11 cellular contexts compared by ENCODE assay signal in genomic region chr19:18434411-18435184, GRCh38. TPM values are rescaled to one million over a fixed set of nuclear protein-coding genes. Genes with fewer than 3 reads are reported as not detected.
DNase-seq lines count a peak whose midpoint lies in the region; ATAC-seq and TF ChIP-seq lines count a peak whose summit lies in the region.
"Had no signal": no experiment of that assay in that cellular context is flagged by ENCODE, and none has a peak within 500 bp of the region (broad histone marks: within the 10 kb centered on the region; RNA-seq: fewer than 3 reads in every experiment).

No MANE protein-coding gene starts in this region.

- ATAC-seq in activated naive CD4-positive, alpha-beta T cell treated with anti-CD3 and anti-CD28 coated beads, Interleukin-2, amount 50 U/mL, for 72 hours: no peak
- no peak for ATAC-seq in GM19324 (IDR thresholded peaks at IDR 0.05; ENCODE audit: low FRiP score, unreplicated experiment)

- DNase-seq in activated naive CD4-positive, alpha-beta T cell treated with anti-CD3 and anti-CD28 coated beads, Interleukin-2, amount 50 U/mL, for 72 hours (ENCODE audit: low spot score in 2 of 2): no peak
- DNase-seq in hepatocyte (ENCODE audit: low spot score) (no peak), testis (no peak), SK-N-DZ (ENCODE audit: low spot score) (no peak), HuH-7 (ENCODE audit: low spot score) (no peak)
- DNase-seq: GOT3; stimulated activated CD4-positive, alpha-beta T cell treated with anti-CD3 and anti-CD28 coated beads, Interleukin-4, amount 100 ng/mL, for 1 hour had no signal

- no peak overlapping the region for H3K27ac Mint-ChIP-seq in activated naive CD4-positive, alpha-beta T cell treated with anti-CD3 and anti-CD28 coated beads, Interleukin-2, amount 50 U/mL, for 24 hours
- no peak overlapping the region for H3K27ac Mint-ChIP-seq in activated naive CD4-positive, alpha-beta T cell treated with anti-CD3 and anti-CD28 coated beads, Interleukin-2, amount 50 U/mL, for 72 hours

- peaks cover 27% of the 10 kb centered on the region for H3K79me2 ChIP-seq in hepatocyte

- H3K4me3 ChIP-seq in hepatocyte: no peak overlapping the region
- no peak overlapping the region for H3K4me3 ChIP-seq in testis

- H3K4me1 ChIP-seq in hepatocyte (ENCODE audit: insufficient read depth) (peaks cover 60% of the 10 kb centered on the region), testis (peaks cover 39% of the 10 kb centered on the region)

- no peaks in the 10 kb centered on the region for H3K36me3 Mint-ChIP-seq in activated naive CD4-positive, alpha-beta T cell treated with anti-CD3 and anti-CD28 coated beads, Interleukin-2, amount 50 U/mL, for 24 hours
- no peaks in the 10 kb centered on the region for H3K36me3 Mint-ChIP-seq in activated naive CD4-positive, alpha-beta T cell treated with anti-CD3 and anti-CD28 coated beads, Interleukin-2, amount 50 U/mL, for 72 hours

- TF ChIP-seq CTCF in VCaP (conservative IDR thresholded peaks at IDR 0.05) (no peak), hepatocyte (IDR thresholded peaks at IDR 0.05; ENCODE audit: poor library complexity) (no peak), testis (IDR thresholded peaks at IDR 0.05) (no peak)

- no peak for TF ChIP-seq POLR2A in testis (IDR thresholded peaks at IDR 0.05)

- WGBS in hepatocyte (ENCODE audit: low lambda C conversion rate, missing lambda C conversion rate): 83% methylated on average over 18 of the region's 21 CpGs
- WGBS in testis, 2 donors: 62 to 77% methylated on average over 18 to 21 of the region's 21 CpGs

- peak overlapping the region; percentile 96 for H3K4me2 ChIP-seq in hepatocyte

- peaks cover 12% of the 10 kb centered on the region for H3K4me1 Mint-ChIP-seq in activated naive CD4-positive, alpha-beta T cell treated with anti-CD3 and anti-CD28 coated beads, Interleukin-2, amount 50 U/mL, for 24 hours

- H3K27me3 ChIP-seq in hepatocyte (no peaks in the 10 kb centered on the region), testis (no peaks in the 10 kb centered on the region)

- H3K9me3 Mint-ChIP-seq in activated naive CD4-positive, alpha-beta T cell treated with anti-CD3 and anti-CD28 coated beads, Interleukin-2, amount 50 U/mL, for 24 hours: no peaks in the 10 kb centered on the region
- no peaks in the 10 kb centered on the region for H3K9me3 Mint-ChIP-seq in activated naive CD4-positive, alpha-beta T cell treated with anti-CD3 and anti-CD28 coated beads, Interleukin-2, amount 50 U/mL, for 72 hours

- H3K9me2 ChIP-seq in hepatocyte (replicated peaks; ENCODE audit: insufficient read depth): no peaks in the 10 kb centered on the region

- H3K27me3 Mint-ChIP-seq in activated naive CD4-positive, alpha-beta T cell treated with anti-CD3 and anti-CD28 coated beads, Interleukin-2, amount 50 U/mL, for 24 hours: no peaks in the 10 kb centered on the region

- no peaks in the 10 kb centered on the region for H3K9me3 ChIP-seq in hepatocyte (ENCODE audit: low read depth)
- no peaks in the 10 kb centered on the region for H3K9me3 ChIP-seq in testis

- H2AFZ ChIP-seq in hepatocyte: no peak overlapping the region

- no peaks in the 10 kb centered on the region for H4K20me1 ChIP-seq in hepatocyte (ENCODE audit: insufficient read depth, poor library complexity, severe bottlenecking)

- H3K27ac ChIP-seq in VCaP (peak overlapping the region; percentile 89), hepatocyte (peak overlapping the region; percentile 85), testis (peak overlapping the region; percentile 47 to 82)

- peak overlapping the region; percentile 59 for H3K4me3 Mint-ChIP-seq in activated naive CD4-positive, alpha-beta T cell treated with anti-CD3 and anti-CD28 coated beads, Interleukin-2, amount 50 U/mL, for 24 hours

- H3K36me3 ChIP-seq in hepatocyte (replicated peaks; ENCODE audit: insufficient read depth, low read depth) (no peaks in the 10 kb centered on the region), testis (ENCODE audit: low read depth, missing control alignments) (no peaks in the 10 kb centered on the region)

- intact Hi-C loops in testis (cut with DNase I; ENCODE audit: low total_unique reads): no loop called here

RNA-seq across cellular contexts. Expression of gene ISYNA1, which starts 3.3 kb away (rescaled TPM):
- total RNA-seq in activated naive CD4-positive, alpha-beta T cell treated with anti-CD3 and anti-CD28 coated beads, Interleukin-2, amount 50 U/mL, for 72 hours: 10 to 100 TPM; 19.7 to 30.8 TPM
- 51.5 and 54.9 TPM in 2 replicates for total RNA-seq in hepatocyte
- polyA plus RNA-seq in hepatocyte: 144 and 188 TPM in 2 replicates
- total RNA-seq in testis: 1,000 to 10,000 TPM in 1 of 2 donors, 100 to 1,000 TPM in 1; 1,000 to 1,122 TPM
- polyA plus RNA-seq in testis (ENCODE audit: insufficient read depth, low read depth, low replicate concordance): 493 TPM
- polyA plus RNA-seq in SK-N-DZ (2014; cell fraction: cytosol; rRNA removed): 121 and 123 TPM in 2 replicates
- 702 and 880 TPM in 2 replicates for polyA plus RNA-seq in SK-N-DZ (2014; cell fraction: nucleus; rRNA removed)

RNA-seq across cellular contexts. Expression of gene SSBP4, which starts 15.4 kb away (rescaled TPM):
- total RNA-seq in activated naive CD4-positive, alpha-beta T cell treated with anti-CD3 and anti-CD28 coated beads, Interleukin-2, amount 50 U/mL, for 72 hours: 100 to 1,000 TPM in 1 of 2 donors, 10 to 100 TPM in 1; 31.7 to 102 TPM
- total RNA-seq in hepatocyte (55.8 and 72.6 TPM in 2 replicates), testis (100 to 1,000 TPM in 1 of 2 donors, 10 to 100 TPM in 1; 90.3 to 118 TPM)
- polyA plus RNA-seq in hepatocyte (156 and 169 TPM in 2 replicates), testis (ENCODE audit: insufficient read depth, low read depth, low replicate concordance) (80.5 TPM)
- 123 and 163 TPM in 2 replicates for polyA plus RNA-seq in SK-N-DZ (2014; cell fraction: cytosol; rRNA removed)
- 351 and 529 TPM in 2 replicates for polyA plus RNA-seq in SK-N-DZ (2014; cell fraction: nucleus; rRNA removed)

RNA-seq across cellular contexts. Expression of gene LRRC25, which starts 37.2 kb away (rescaled TPM):
- total RNA-seq in activated naive CD4-positive, alpha-beta T cell treated with anti-CD3 and anti-CD28 coated beads, Interleukin-2, amount 50 U/mL, for 72 hours: not detected
- total RNA-seq in hepatocyte (0.16 TPM in 1 of 2 replicates, not detected in the other), testis (1 to 10 TPM; 1.6 to 4.0 TPM)
- polyA plus RNA-seq in hepatocyte (0.36 and 1.5 TPM in 2 replicates), testis (ENCODE audit: insufficient read depth, low read depth, low replicate concordance) (3.4 TPM)
- polyA plus RNA-seq in SK-N-DZ (2014; cell fraction: cytosol; rRNA removed): 0.10 TPM in 1 of 2 replicates, not detected in the other
- not detected in 2 replicates for polyA plus RNA-seq in SK-N-DZ (2014; cell fraction: nucleus; rRNA removed)
- polyA plus RNA-seq: neural cell had no signal

RNA-seq across cellular contexts. Expression of gene GDF15, which starts 48.6 kb away (rescaled TPM):
- total RNA-seq in activated naive CD4-positive, alpha-beta T cell treated with anti-CD3 and anti-CD28 coated beads, Interleukin-2, amount 50 U/mL, for 72 hours: 1 to 10 TPM in 1 of 2 donors, under 1 TPM in 1; 0.29 to 1.4 TPM
- total RNA-seq in hepatocyte (106 and 123 TPM in 2 replicates), testis (1 to 10 TPM in 1 of 2 donors, under 1 TPM in 1; 0.93 to 2.5 TPM)
- polyA plus RNA-seq in hepatocyte (175 and 185 TPM in 2 replicates), testis (ENCODE audit: insufficient read depth, low read depth, low replicate concordance) (1.0 TPM)
- 0.28 TPM in 1 of 2 replicates, not detected in the other for polyA plus RNA-seq in SK-N-DZ (2014; cell fraction: cytosol; rRNA removed)
- not detected in 2 replicates for polyA plus RNA-seq in SK-N-DZ (2014; cell fraction: nucleus; rRNA removed)
- polyA plus RNA-seq: neural cell had no signal

Comparison
In these comparisons a context has a peak if more than half of its experiments do, and no peak if none do; other contexts are left out.
1. RNA of gene ISYNA1, which starts 3.3 kb away (total RNA-seq): 1,000 to 1,122 TPM in testis; 51.5 to 54.9 TPM in hepatocyte and 19.7 to 30.8 TPM in activated naive CD4-positive, alpha-beta T cell treated with anti-CD3 and anti-CD28 coated beads, Interleukin-2, amount 50 U/mL, for 72 hours; every median in the first group is over 10 times any median in the second.
2. Peak in every context shown above with its lines, with median percentiles within 50 percentile points of each other: H3K27ac ChIP-seq.